Comparison of ENCODE assay signal across 14 cellular contexts in the genomic region with DNA sequence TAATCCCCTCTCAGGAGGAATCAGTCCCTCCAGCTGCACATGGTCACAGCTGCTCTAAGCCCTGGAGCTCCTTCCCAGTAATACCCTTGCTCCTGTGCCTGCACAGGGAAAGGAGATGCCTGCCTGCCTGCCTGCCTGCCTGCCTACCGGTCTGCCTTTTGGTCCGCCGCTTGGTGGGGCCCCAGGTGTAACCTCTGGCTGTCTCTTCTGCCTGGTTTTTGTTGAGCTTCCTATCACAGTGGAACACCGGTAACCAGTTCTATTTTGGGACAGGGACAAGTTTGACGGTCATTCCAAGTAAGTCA.
DNase-seq lines count a peak whose midpoint lies in the region; ATAC-seq lines count a peak whose summit lies in the region.
"Had no signal": no experiment of that assay in that cellular context is flagged by ENCODE, and none has a peak within 500 bp of the region (broad histone marks: within the 10 kb centered on the region; RNA-seq: fewer than 3 reads in every experiment).

No MANE protein-coding gene starts in this region.

- H3K27me3 Mint-ChIP-seq in activated T-cell treated with anti-CD3 and anti-CD28 coated beads, Interleukin-2, amount 50 U/mL, for 72 hours (ENCODE audit: low read depth): no peaks in the 10 kb centered on the region
- no peaks in the 10 kb centered on the region for H3K27me3 Mint-ChIP-seq in activated naive CD8-positive, alpha-beta T cell treated with anti-CD3 and anti-CD28 coated beads, Interleukin-2, amount 50 U/mL, for 24 hours

- peaks cover 24 to 27% of the 10 kb centered on the region in 2 donors for H3K36me3 Mint-ChIP-seq in activated T-cell treated with anti-CD3 and anti-CD28 coated beads, Interleukin-2, amount 50 U/mL, for 72 hours (ENCODE audit: insufficient read depth in 2 of 2)
- peaks cover 53% of the 10 kb centered on the region for H3K36me3 Mint-ChIP-seq in activated naive CD8-positive, alpha-beta T cell treated with anti-CD3 and anti-CD28 coated beads, Interleukin-2, amount 50 U/mL, for 24 hours (ENCODE audit: low read depth)
- peaks cover 82% of the 10 kb centered on the region for H3K36me3 Mint-ChIP-seq in stimulated activated effector memory CD8-positive, alpha-beta T cell treated with anti-CD3 and anti-CD28 coated beads, Interleukin-12 subunit alpha, Interleukin-12 subunit beta, amount 100 ng/mL, for 72 hours

- peak overlapping the region; percentile 93 to 95 for H3K4me3 Mint-ChIP-seq in activated T-cell treated with anti-CD3 and anti-CD28 coated beads, Interleukin-2, amount 50 U/mL, for 72 hours
- peak overlapping the region; percentile 88 for H3K4me3 Mint-ChIP-seq in activated naive CD8-positive, alpha-beta T cell treated with anti-CD3 and anti-CD28 coated beads, Interleukin-2, amount 50 U/mL, for 24 hours
- H3K4me3 Mint-ChIP-seq in stimulated activated effector memory CD8-positive, alpha-beta T cell treated with anti-CD3 and anti-CD28 coated beads, Interleukin-12 subunit alpha, Interleukin-12 subunit beta, amount 100 ng/mL, for 72 hours: peak overlapping the region; percentile 78

- H3K4me1 Mint-ChIP-seq in activated T-cell treated with anti-CD3 and anti-CD28 coated beads, Interleukin-2, amount 50 U/mL, for 72 hours (ENCODE audit: low read depth): peaks cover 16% of the 10 kb centered on the region
- H3K4me1 Mint-ChIP-seq in activated naive CD8-positive, alpha-beta T cell treated with anti-CD3 and anti-CD28 coated beads, Interleukin-2, amount 50 U/mL, for 24 hours: peaks cover 54% of the 10 kb centered on the region
- peaks cover 19% of the 10 kb centered on the region for H3K4me1 Mint-ChIP-seq in stimulated activated effector memory CD8-positive, alpha-beta T cell treated with anti-CD3 and anti-CD28 coated beads, Interleukin-12 subunit alpha, Interleukin-12 subunit beta, amount 100 ng/mL, for 72 hours

- ATAC-seq in activated T-cell treated with anti-CD3 and anti-CD28 coated beads, Interleukin-2, amount 50 U/mL, for 72 hours (replicated peaks in 1 of 2): no peak
- ATAC-seq in activated naive CD8-positive, alpha-beta T cell treated with anti-CD3 and anti-CD28 coated beads, Interleukin-2, amount 50 U/mL, for 24 hours: no peak
- ATAC-seq in stimulated activated effector memory CD8-positive, alpha-beta T cell treated with anti-CD3 and anti-CD28 coated beads, Interleukin-12 subunit alpha, Interleukin-12 subunit beta, amount 100 ng/mL, for 72 hours: no peak
- no peak for ATAC-seq in GM18511 (IDR thresholded peaks at IDR 0.05; ENCODE audit: unreplicated experiment)

- no peak for DNase-seq in activated T-cell treated with anti-CD3 and anti-CD28 coated beads, Interleukin-2, amount 50 U/mL, for 72 hours
- DNase-seq in activated T-cell treated with anti-CD3 and anti-CD28 coated beads, Interleukin-2, amount 50 U/mL, for 48 hours: no peak
- DNase-seq in NCI-H524 (lab: John Stamatoyannopoulos, UW) (peak; percentile 93 to 99), mesenteric fat pad (ENCODE audit: low spot score) (no peak), NCI-H146 treated with DMSO at 0.1 percent for 48 hours (lab: John Stamatoyannopoulos, UW; ENCODE audit: unreplicated experiment) (no peak)
- DNase-seq in activated naive CD8-positive, alpha-beta T cell treated with anti-CD3 and anti-CD28 coated beads, Interleukin-2, amount 50 U/mL, for 24 hours: no peak
- no peak for DNase-seq in stimulated activated effector memory CD8-positive, alpha-beta T cell treated with anti-CD3 and anti-CD28 coated beads, Interleukin-12 subunit alpha, Interleukin-12 subunit beta, amount 100 ng/mL, for 72 hours (ENCODE audit: low spot score in 2 of 2)
- DNase-seq: activated CD4-positive, CD25-positive, alpha-beta regulatory T cell; activated gamma-delta T cell treated with Interleukin-2 at 50 U/mL for 16 hours; lower lobe of right lung; NCI-H1694; NCI-H774; stimulated activated CD4-positive, alpha-beta T cell treated with anti-CD3 and anti-CD28 coated beads, Interleukin-15, amount 100 ng/mL, for 24 hours had no signal

- H3K27ac Mint-ChIP-seq in activated T-cell treated with anti-CD3 and anti-CD28 coated beads, Interleukin-2, amount 50 U/mL, for 72 hours: peak overlapping the region; percentile 98
- H3K27ac Mint-ChIP-seq in activated naive CD8-positive, alpha-beta T cell treated with anti-CD3 and anti-CD28 coated beads, Interleukin-2, amount 50 U/mL, for 24 hours: peak overlapping the region; percentile 95
- peak overlapping the region; percentile 96 for H3K27ac Mint-ChIP-seq in stimulated activated effector memory CD8-positive, alpha-beta T cell treated with anti-CD3 and anti-CD28 coated beads, Interleukin-12 subunit alpha, Interleukin-12 subunit beta, amount 100 ng/mL, for 72 hours

- H3K9me3 Mint-ChIP-seq in activated T-cell treated with anti-CD3 and anti-CD28 coated beads, Interleukin-2, amount 50 U/mL, for 72 hours: no peaks in the 10 kb centered on the region
- H3K9me3 Mint-ChIP-seq in activated naive CD8-positive, alpha-beta T cell treated with anti-CD3 and anti-CD28 coated beads, Interleukin-2, amount 50 U/mL, for 24 hours: no peaks in the 10 kb centered on the region
- no peaks in the 10 kb centered on the region for H3K9me3 Mint-ChIP-seq in stimulated activated effector memory CD8-positive, alpha-beta T cell treated with anti-CD3 and anti-CD28 coated beads, Interleukin-12 subunit alpha, Interleukin-12 subunit beta, amount 100 ng/mL, for 72 hours

Comparison
In these comparisons a context has a peak if more than half of its experiments do, and no peak if none do; other contexts are left out.
1. DNase-seq: peak in NCI-H524 (2 of 2); none in activated T-cell treated with anti-CD3 and anti-CD28 coated beads, Interleukin-2, amount 50 U/mL, for 72 hours (0 of 2), activated T-cell treated with anti-CD3 and anti-CD28 coated beads, Interleukin-2, amount 50 U/mL, for 48 hours (0 of 2), activated naive CD8-positive, alpha-beta T cell treated with anti-CD3 and anti-CD28 coated beads, Interleukin-2, amount 50 U/mL, for 24 hours (single experiment), stimulated activated effector memory CD8-positive, alpha-beta T cell treated with anti-CD3 and anti-CD28 coated beads, Interleukin-12 subunit alpha, Interleukin-12 subunit beta, amount 100 ng/mL, for 72 hours (0 of 2), mesenteric fat pad (single experiment) and NCI-H146 treated with DMSO at 0.1 percent for 48 hours (single experiment).
2. Peak in every context shown above with its lines, with median percentiles within 50 percentile points of each other: H3K27ac Mint-ChIP-seq and H3K4me3 Mint-ChIP-seq.